ENCODE assay signal across 19 cellular contexts in the genomic region with DNA sequence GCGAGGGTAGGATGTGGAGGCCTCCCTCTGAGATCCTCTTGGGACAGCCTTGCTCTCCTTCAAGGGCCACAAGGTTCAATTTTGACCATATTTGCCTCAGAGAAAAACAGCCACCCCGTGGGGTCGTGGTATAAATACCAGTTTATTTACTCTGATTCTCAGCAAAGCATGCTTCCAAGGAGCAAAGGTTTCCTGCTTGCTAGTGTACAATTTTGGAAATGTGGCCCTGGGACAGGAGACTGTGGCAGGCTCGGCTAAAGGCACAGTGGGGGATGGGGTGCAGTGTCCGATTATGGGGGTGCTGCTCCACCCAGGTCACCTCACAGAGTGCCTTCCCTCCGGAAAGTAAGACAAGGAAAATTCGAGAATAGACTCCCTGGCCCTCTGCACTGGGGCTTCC. TPM values are rescaled to one million over a fixed set of nuclear protein-coding genes. Genes with fewer than 3 reads are reported as not detected.
A peak's percentile ranks its signal among the peaks of the same experiment; 100 is the strongest.
DNase-seq lines count a peak whose midpoint lies in the region; ATAC-seq and TF ChIP-seq lines count a peak whose summit lies in the region.
"Had no signal": no experiment of that assay in that cellular context is flagged by ENCODE, and none has a peak within 500 bp of the region (broad histone marks: within the 10 kb centered on the region; RNA-seq: fewer than 3 reads in every experiment).

No MANE protein-coding gene starts in this region.

- H3K36me3 ChIP-seq in heart right ventricle = no peaks in the 10 kb centered on the region
- H3K36me3 ChIP-seq in mucosa of descending colon (ENCODE audit: low read depth) = no peaks in the 10 kb centered on the region
- H3K36me3 ChIP-seq in uterus = no peaks in the 10 kb centered on the region
- H3K36me3 ChIP-seq: HAP-1 had no signal

- CTCF ChIA-PET in activated naive CD4-positive, alpha-beta T cell treated with anti-CD3 and anti-CD28 coated beads, Interleukin-2, amount 10 ng/mL, durations not matched to agents 7 days and 5 days (lab: Charles Lee) = no interaction called here

- H3K4me3 ChIP-seq in heart right ventricle = no peak overlapping the region
- H3K4me3 ChIP-seq in mucosa of descending colon = no peak overlapping the region
- no peak overlapping the region for H3K4me3 ChIP-seq in uterus
- H3K4me3 ChIP-seq: HAP-1 had no signal

- no peak overlapping the region for H3K4me3 Mint-ChIP-seq in activated naive CD4-positive, alpha-beta T cell treated with anti-CD3 and anti-CD28 coated beads, Interleukin-2, amount 50 U/mL, for 24 hours
- H3K4me3 Mint-ChIP-seq in activated naive CD4-positive, alpha-beta T cell treated with anti-CD3 and anti-CD28 coated beads, Interleukin-2, amount 10 ng/mL, durations not matched to agents 7 days and 5 days = no peak overlapping the region
- H3K4me3 Mint-ChIP-seq: B cell; CD4-positive, alpha-beta memory T cell; HFFc6 had no signal

- WGBS in heart right ventricle, 2 donors = 69 to 72% methylated on average over 7 of the region's 7 CpGs

- H3K9me3 Mint-ChIP-seq in activated naive CD4-positive, alpha-beta T cell treated with anti-CD3 and anti-CD28 coated beads, Interleukin-2, amount 50 U/mL, for 24 hours = no peaks in the 10 kb centered on the region
- no peaks in the 10 kb centered on the region for H3K9me3 Mint-ChIP-seq in activated naive CD4-positive, alpha-beta T cell treated with anti-CD3 and anti-CD28 coated beads, Interleukin-2, amount 10 ng/mL, durations not matched to agents 7 days and 5 days
- H3K9me3 Mint-ChIP-seq: CD4-positive, alpha-beta memory T cell; HFFc6 had no signal

- no peaks in the 10 kb centered on the region for H3K9me3 ChIP-seq in heart right ventricle
- H3K9me3 ChIP-seq in mucosa of descending colon = no peaks in the 10 kb centered on the region
- H3K9me3 ChIP-seq in uterus = no peaks in the 10 kb centered on the region
- H3K9me3 ChIP-seq: HAP-1 had no signal

- no peaks in the 10 kb centered on the region for H3K36me3 Mint-ChIP-seq in activated naive CD4-positive, alpha-beta T cell treated with anti-CD3 and anti-CD28 coated beads, Interleukin-2, amount 50 U/mL, for 24 hours
- H3K36me3 Mint-ChIP-seq in activated naive CD4-positive, alpha-beta T cell treated with anti-CD3 and anti-CD28 coated beads, Interleukin-2, amount 10 ng/mL, durations not matched to agents 7 days and 5 days = no peaks in the 10 kb centered on the region
- H3K36me3 Mint-ChIP-seq: CD4-positive, alpha-beta memory T cell had no signal

- H3K27ac ChIP-seq in heart right ventricle (no peak overlapping the region), uterus (no peak overlapping the region)
- H3K27ac ChIP-seq: 22Rv1 had no signal

- peak overlapping the region; percentile 68 for H3K27ac Mint-ChIP-seq in activated naive CD4-positive, alpha-beta T cell treated with anti-CD3 and anti-CD28 coated beads, Interleukin-2, amount 50 U/mL, for 24 hours
- no peak overlapping the region for H3K27ac Mint-ChIP-seq in activated naive CD4-positive, alpha-beta T cell treated with anti-CD3 and anti-CD28 coated beads, Interleukin-2, amount 10 ng/mL, durations not matched to agents 7 days and 5 days
- H3K27ac Mint-ChIP-seq: B cell, HFFc6 had no signal

- H3K27me3 ChIP-seq in heart right ventricle (peaks cover 0 to 5% (median 0%) of the 10 kb centered on the region in 7 donors), uterus (no peaks in the 10 kb centered on the region)

- no peak for TF ChIP-seq POLR2A in uterus (IDR thresholded peaks at IDR 0.05)

- intact Hi-C loops in left cardiac atrium (cut with DNase I) (no loop called here), heart right ventricle (cut with DNase I) (no loop called here), mucosa of descending colon (cut with DNase I, micrococcal nuclease) (no loop called here), uterus (cut with DNase I; ENCODE audit: low total_unique reads) (no loop called here)

- no peaks in the 10 kb centered on the region for H3K27me3 Mint-ChIP-seq in activated naive CD4-positive, alpha-beta T cell treated with anti-CD3 and anti-CD28 coated beads, Interleukin-2, amount 50 U/mL, for 24 hours
- peaks cover 50% of the 10 kb centered on the region for H3K27me3 Mint-ChIP-seq in activated naive CD4-positive, alpha-beta T cell treated with anti-CD3 and anti-CD28 coated beads, Interleukin-2, amount 10 ng/mL, durations not matched to agents 7 days and 5 days
- H3K27me3 Mint-ChIP-seq: B cell; CD4-positive, alpha-beta memory T cell had no signal

- H3K4me1 Mint-ChIP-seq in activated naive CD4-positive, alpha-beta T cell treated with anti-CD3 and anti-CD28 coated beads, Interleukin-2, amount 50 U/mL, for 24 hours = peaks cover 41% of the 10 kb centered on the region
- peaks cover 49% of the 10 kb centered on the region for H3K4me1 Mint-ChIP-seq in activated naive CD4-positive, alpha-beta T cell treated with anti-CD3 and anti-CD28 coated beads, Interleukin-2, amount 10 ng/mL, durations not matched to agents 7 days and 5 days

- TF ChIP-seq CTCF in heart right ventricle (IDR thresholded peaks at IDR 0.05) (no peak), mucosa of descending colon (IDR thresholded peaks at IDR 0.05) (no peak), uterus (IDR thresholded peaks at IDR 0.05) (no peak)

- DNase-seq in activated naive CD4-positive, alpha-beta T cell treated with anti-CD3 and anti-CD28 coated beads, Interleukin-2, amount 10 ng/mL, durations not matched to agents 7 days and 5 days = no peak
- DNase-seq in left cardiac atrium (peak; percentile 15), heart right ventricle (no peak), left lobe of liver (ENCODE audit: low spot score) (no peak), mucosa of descending colon (peak in 2 of 3 donors; percentile 7 to 14), DMS79 (lab: John Stamatoyannopoulos, UW) (no peak), uterus (no peak)
- DNase-seq: C1 segment of cervical spinal cord; Calu3; CD4-positive, alpha-beta memory T cell; COR-L47; DMS53; DND-41; GOT3; HFFc6 had no signal

- ATAC-seq in left cardiac atrium = no peak
- no peak for ATAC-seq in heart right ventricle
- peak; percentile 64 for ATAC-seq in left lobe of liver
- no peak for ATAC-seq in mucosa of descending colon

- H3K4me1 ChIP-seq in heart right ventricle (peaks cover 0 to 13% (median 6%) of the 10 kb centered on the region in 9 donors), mucosa of descending colon (ENCODE audit: low read depth) (no peaks in the 10 kb centered on the region), uterus (no peaks in the 10 kb centered on the region)
- H3K4me1 ChIP-seq: HAP-1 had no signal

RNA-seq across cellular contexts. Expression of gene RBM38, which starts 31.1 kb away (rescaled TPM):
- total RNA-seq in left cardiac atrium = 100 to 1,000 TPM in 1 of 2 donors, 10 to 100 TPM in 1; 78.6 to 101 TPM
- total RNA-seq in heart right ventricle = 100 to 1,000 TPM in 1 of 10 donors, 10 to 100 TPM in 9; 35.5 to 119 (median 50.2) TPM
- 100 to 1,000 TPM in 1 of 2 donors, 10 to 100 TPM in 1; 47.6 to 104 TPM for polyA plus RNA-seq in heart right ventricle
- 6.0 TPM for total RNA-seq in left lobe of liver
- 10 to 100 TPM; 29.5 to 85.5 (median 36.8) TPM for total RNA-seq in mucosa of descending colon
- 10 to 100 TPM in 2 of 4 donors, 1 to 10 TPM in 2; 1.2 to 48.6 (median 8.8) TPM for total RNA-seq in uterus

Comparison
In these comparisons a context has a peak if more than half of its experiments do, and no peak if none do; other contexts are left out.
1. DNase-seq: peak in left cardiac atrium (single experiment) and mucosa of descending colon (2 of 3); none in activated naive CD4-positive, alpha-beta T cell treated with anti-CD3 and anti-CD28 coated beads, Interleukin-2, amount 10 ng/mL, durations not matched to agents 7 days and 5 days (single experiment), heart right ventricle (0 of 2), left lobe of liver (single experiment), DMS79 (single experiment) and uterus (0 of 2).